13 cellular contexts compared by ENCODE assay signal in the genomic region with DNA sequence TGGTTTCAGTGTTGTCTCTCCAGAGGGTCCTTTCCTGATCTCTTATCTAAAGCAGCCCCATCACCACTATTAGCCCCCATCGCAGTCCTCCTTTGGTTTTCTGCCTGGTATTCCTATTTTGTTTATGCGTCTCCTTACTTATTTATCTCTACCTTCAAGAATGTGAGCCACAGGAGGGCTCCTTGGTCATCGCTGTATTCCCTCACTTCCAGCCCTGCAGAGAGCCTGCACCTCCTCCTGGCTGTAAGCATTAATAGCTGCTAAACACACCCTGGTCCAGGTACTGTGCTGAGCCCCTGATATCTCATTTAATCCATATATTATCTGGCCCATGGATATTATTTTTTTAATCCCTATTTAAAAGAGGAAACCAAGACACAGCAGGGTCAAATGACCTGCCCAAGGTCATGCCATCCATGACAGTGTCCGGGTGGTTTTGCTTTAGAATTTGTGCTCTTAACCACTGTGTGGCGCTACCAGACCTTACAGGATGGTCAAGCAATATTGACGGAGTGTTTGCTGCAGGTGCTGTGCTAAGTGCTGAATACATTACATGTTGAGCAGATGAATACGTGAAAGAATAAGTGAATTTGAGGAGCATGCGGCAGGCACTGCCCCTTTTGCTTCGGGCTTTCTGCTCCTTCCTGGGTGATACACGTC.
A peak's percentile ranks its signal among the peaks of the same experiment; 100 is the strongest.
DNase-seq lines count a peak whose midpoint lies in the region; FAIRE-seq and TF ChIP-seq lines count a peak whose summit lies in the region.
"Had no signal": no experiment of that assay in that cellular context is flagged by ENCODE, and none has a peak within 500 bp of the region (broad histone marks: within the 10 kb centered on the region; RNA-seq: fewer than 3 reads in every experiment).

No MANE protein-coding gene starts in this region.

- no peak overlapping the region for H2AFZ ChIP-seq in H1 (ENCODE audit: low read length)

- H3K79me2 ChIP-seq in H1 (ENCODE audit: control insufficient read depth in 1 of 2, insufficient read depth in 2 of 2, low read length in 2 of 2) = no peaks in the 10 kb centered on the region

- H3K14ac ChIP-seq in H1 (ENCODE audit: insufficient read length) = no peak overlapping the region

- no peak overlapping the region; the same call in 1 of the 2 replicates for H2BK15ac ChIP-seq in H1 (ENCODE audit: low read length)

- TF ChIP-seq POLR2A in H1 (IDR thresholded peaks at IDR 0.05; ENCODE audit: control extremely low read depth in 1 of 2, low read depth in 2 of 2, low read length in 2 of 2) (no peak), suprapubic skin (IDR thresholded peaks at IDR 0.05) (no peak)

- H3K23me2 ChIP-seq in H1 (ENCODE audit: low read depth, low read length) = no peaks in the 10 kb centered on the region

- no peaks in the 10 kb centered on the region for H3K79me1 ChIP-seq in H1 (ENCODE audit: low read depth, low read length)

- peak overlapping the region; percentile 9 for H3K27ac Mint-ChIP-seq in neural crest cell (ENCODE audit: unreplicated experiment)
- H3K27ac Mint-ChIP-seq: immature natural killer cell had no signal

- peak; percentile 81 to 90 for TF ChIP-seq RAD21 in H1 (IDR thresholded peaks at IDR 0.05 in 1 of 2, conservative IDR thresholded peaks at IDR 0.05 in 1 of 2; ENCODE audit: low read depth in 2 of 2, low read length in 2 of 2)

- H3K9me3 Mint-ChIP-seq in neural crest cell = no peaks in the 10 kb centered on the region
- H3K9me3 Mint-ChIP-seq: immature natural killer cell had no signal

- H4K5ac ChIP-seq in H1 (ENCODE audit: insufficient read length, low read depth, low read length) = no peak overlapping the region

- no peak overlapping the region for H3K9ac ChIP-seq in H1 (replicated peaks in 1 of 4; ENCODE audit: extremely low read depth in 1 of 4, low read depth in 3 of 4, low read length in 3 of 4)

- H3K9me3 ChIP-seq in H1 (ENCODE audit: insufficient read depth in 2 of 2, low read depth in 1 of 2, low read length in 1 of 2) = no peaks in the 10 kb centered on the region
- no peaks in the 10 kb centered on the region for H3K9me3 ChIP-seq in suprapubic skin

- TF ChIP-seq EP300 in H1 (IDR thresholded peaks at IDR 0.05; ENCODE audit: borderline replicate concordance in 1 of 2, low read depth in 2 of 2, low read length in 2 of 2) = no peak
- TF ChIP-seq EP300 in suprapubic skin (IDR thresholded peaks at IDR 0.05) = no peak

- no peak overlapping the region for H3K56ac ChIP-seq in H1 (replicated peaks; ENCODE audit: insufficient read length, low read depth, low read length)

- POLR2A ChIA-PET in H1 (lab: Charles Lee; ENCODE audit: partially characterized antibody) = no interaction called here

- no peaks in the 10 kb centered on the region for H4K20me1 ChIP-seq in H1 (replicated peaks in 1 of 2; ENCODE audit: control insufficient read depth in 1 of 2, insufficient read depth in 2 of 2, low read length in 2 of 2)

- peak; percentile 97 for FAIRE-seq in H1 (lab: Jason Lieb, UNC)

- H3K4me3 ChIP-seq in H7 (ENCODE audit: insufficient read depth, low read depth, low read length) (no peak overlapping the region), H1 (ENCODE audit: extremely low read depth in 1 of 4, insufficient read depth in 2 of 4, low read depth in 3 of 4, low read length in 4 of 4) (no peak overlapping the region), suprapubic skin (no peak overlapping the region)

- peak; percentile 49 to 73 (median 72) for TF ChIP-seq CTCF in H1 (IDR thresholded peaks at IDR 0.05; ENCODE audit: control extremely low read depth in 1 of 3, insufficient read depth in 1 of 3, low read depth in 1 of 3, low read length in 3 of 3)
- TF ChIP-seq CTCF in neural crest cell (conservative IDR thresholded peaks at IDR 0.05) = peak; percentile 61
- TF ChIP-seq CTCF in suprapubic skin (IDR thresholded peaks at IDR 0.05) = no peak

- H3K23ac ChIP-seq in H1 (ENCODE audit: insufficient read length) = no peak overlapping the region

- H3K4me1 ChIP-seq in H1 (replicated peaks in 1 of 4; ENCODE audit: control insufficient read depth in 3 of 4, insufficient read depth in 4 of 4, low read length in 3 of 4) = peaks cover under 1 to 14% (median 9%) of the 10 kb centered on the region in 4 experiments; a peak in 5 of 7 replicates
- H3K4me1 ChIP-seq in suprapubic skin = no peaks in the 10 kb centered on the region

- CTCF ChIA-PET in H1 (lab: Charles Lee; ENCODE audit: partially characterized antibody) = interaction anchor here (0.6 to 2.9 kb wide), 19 partner anchors 9 to 438 kb away, joined by 3 to 19 read pairs (median 4); no protein-coding TSS in a partner anchor

- peaks cover 9% of the 10 kb centered on the region for H3K36me3 Mint-ChIP-seq in neural crest cell (ENCODE audit: low read depth)
- H3K36me3 Mint-ChIP-seq: immature natural killer cell had no signal

- no peak overlapping the region for H2BK120ac ChIP-seq in H1 (replicated peaks; ENCODE audit: low read depth, low read length)

- 66% methylated on average over 10 of the region's 10 CpGs; no CpG with 5 or more reads in 1 of the 2 experiments for WGBS in H1 (ENCODE audit: extremely low coverage in 1 of 2, insufficient coverage in 1 of 2, insufficient read length in 1 of 2, insufficient replicate concordance in 2 of 2, low coverage in 1 of 2, low lambda C conversion rate in 2 of 2, missing lambda C conversion rate in 1 of 2), 2 experiments
- 90% methylated on average over 10 of the region's 10 CpGs for WGBS in suprapubic skin

- no peak overlapping the region for H3K27ac ChIP-seq in H1 (ENCODE audit: low read depth, low read length)
- H3K27ac ChIP-seq in suprapubic skin = no peak overlapping the region

- no peak overlapping the region for H2AK5ac ChIP-seq in H1 (ENCODE audit: low read depth, low read length)

- no peak overlapping the region for H3K4me2 ChIP-seq in H1 (ENCODE audit: insufficient read depth in 1 of 2, low read depth in 2 of 2, low read length in 2 of 2)

- H3K36me3 ChIP-seq in H7 (replicated peaks; ENCODE audit: control insufficient read depth, insufficient read depth, low read length) = no peaks in the 10 kb centered on the region
- H3K36me3 ChIP-seq in H1 (ENCODE audit: control insufficient read depth in 2 of 4, insufficient read depth in 4 of 4, low read length in 3 of 4) = no peaks in the 10 kb centered on the region
- no peaks in the 10 kb centered on the region for H3K36me3 ChIP-seq in suprapubic skin

- H3K4ac ChIP-seq in H1 (replicated peaks; ENCODE audit: insufficient read length, low read depth, low read length) = no peak overlapping the region

- no peak overlapping the region for H3K18ac ChIP-seq in H1 (ENCODE audit: extremely low read depth, low read length)

- H4K91ac ChIP-seq in H1 (replicated peaks; ENCODE audit: insufficient read length, low read length) = no peak overlapping the region

- DNase-seq in H7 (peak; percentile 47), NCI-H774 (lab: John Stamatoyannopoulos, UW) (peak; percentile 40), H1 (ENCODE audit: low read depth in 1 of 2, low spot score in 2 of 2) (no peak), neural crest cell (ENCODE audit: low read depth, low spot score) (no peak), NCI-H510A (lab: John Stamatoyannopoulos, UW) (no peak), suprapubic skin (ENCODE audit: low spot score in 2 of 2) (no peak), 8988T (no peak)
- DNase-seq: activated CD8-positive, alpha-beta memory T cell treated with anti-CD3 and anti-CD28 coated beads, Interleukin-2, amount 50 U/mL, for 48 hours; DMS79; immature natural killer cell; nucleus accumbens; stimulated activated CD4-positive, alpha-beta T cell treated with anti-CD3 and anti-CD28 coated beads, Interleukin-2, amount 100 ng/mL, for 48 hours; T-helper 9 cell had no signal

- H2BK12ac ChIP-seq in H1 (ENCODE audit: low read depth, low read length) = 0 out of 2 replicates have a peak overlapping the region, but pooled peaks have one; percentile 44

- H2BK5ac ChIP-seq in H1 (ENCODE audit: low read depth, low read length) = no peak overlapping the region

- H2BK20ac ChIP-seq in H1 (ENCODE audit: low read length) = no peak overlapping the region

- peak overlapping the region; percentile 54 for H3K4me3 Mint-ChIP-seq in neural crest cell
- H3K4me3 Mint-ChIP-seq: immature natural killer cell had no signal

- no peaks in the 10 kb centered on the region for H3K27me3 Mint-ChIP-seq in neural crest cell (ENCODE audit: low read depth)

- H4K8ac ChIP-seq in H1 (ENCODE audit: extremely low read depth, insufficient read depth, low read length) = no peak overlapping the region

- H3K27me3 ChIP-seq in H7 (ENCODE audit: control insufficient read depth, insufficient read depth, low read length) (no peaks in the 10 kb centered on the region; the same call in 1 of the 2 replicates), H1 (replicated peaks in 1 of 4; ENCODE audit: control insufficient read depth in 3 of 4, extremely low read depth in 1 of 4, insufficient read depth in 3 of 4, low read length in 3 of 4) (no peaks in the 10 kb centered on the region; a peak in 1 of 7 replicates), suprapubic skin (peaks cover 3% of the 10 kb centered on the region)

- H3K4me1 Mint-ChIP-seq in neural crest cell = peaks cover 72% of the 10 kb centered on the region
- H3K4me1 Mint-ChIP-seq: immature natural killer cell had no signal

TF ChIP-seq in H1, 55 proteins besides CTCF, POLR2A, EP300 and RAD21:
- TF ChIP-seq KDM1A (IDR thresholded peaks at IDR 0.05; ENCODE audit: borderline replicate concordance, low read length) (peak; percentile 44; the same call in 1 of the 2 replicates), HDAC2 (IDR thresholded peaks at IDR 0.05; ENCODE audit: borderline replicate concordance in 1 of 2, low read depth in 2 of 2, low read length in 2 of 2) (no peak)

Comparison
In these comparisons a context has a peak if more than half of its experiments do, and no peak if none do; other contexts are left out.
1. DNase-seq: peak in H7 (single experiment) and NCI-H774 (single experiment); none in H1 (0 of 2), neural crest cell (single experiment), NCI-H510A (single experiment), suprapubic skin (0 of 2) and 8988T (single experiment).
2. CTCF ChIP-seq: peak in H1 (3 of 3) and neural crest cell (single experiment); none in suprapubic skin (0 of 2).